In genomic region chr1:46211051-46211450, GRCh38 we compare ENCODE assay signal across 16 cellular contexts. TPM values are rescaled to one million over a fixed set of nuclear protein-coding genes. Genes with fewer than 3 reads are reported as not detected.
DNase-seq lines count a peak whose midpoint lies in the region; ATAC-seq and TF ChIP-seq lines count a peak whose summit lies in the region.
"Had no signal": no experiment of that assay in that cellular context is flagged by ENCODE, and none has a peak within 500 bp of the region (broad histone marks: within the 10 kb centered on the region; RNA-seq: fewer than 3 reads in every experiment).

No MANE protein-coding gene starts in this region.

- no peak overlapping the region for H3K18ac ChIP-seq in mesendoderm (ENCODE audit: low read length)

- no peaks in the 10 kb centered on the region for H3K79me2 ChIP-seq in SK-N-SH (ENCODE audit: insufficient read depth)
- no peaks in the 10 kb centered on the region for H3K79me2 ChIP-seq in mesendoderm (ENCODE audit: control insufficient read depth, insufficient read depth, low read length)

- no peak for TF ChIP-seq EP300 in SK-N-SH (IDR thresholded peaks at IDR 0.05; ENCODE audit: borderline replicate concordance in 1 of 2, low read depth in 1 of 2, low read length in 1 of 2)

- H3K4me3 ChIP-seq in SK-N-SH (ENCODE audit: low read depth in 2 of 2, low read length in 1 of 2) (no peak overlapping the region), HEK293 (ENCODE audit: low read depth, low read length) (no peak overlapping the region), endodermal cell (ENCODE audit: low read length) (no peak overlapping the region), mesendoderm (ENCODE audit: low read length) (no peak overlapping the region)
- H3K4me3 ChIP-seq: BLaER1 treated with 17β-estradiol and CSF1 and Interleukin-3, amounts not matched to agents 10 nM and 100 nM had no signal

- H3K79me1 ChIP-seq in mesendoderm (ENCODE audit: low read length) = no peaks in the 10 kb centered on the region

- no peak overlapping the region for H3K56ac ChIP-seq in mesendoderm (ENCODE audit: low read length)

- no peak for ATAC-seq in SK-N-SH treated with all-trans-retinoic acid at 6 μM for 48 hours
- ATAC-seq in HG02938 (IDR thresholded peaks at IDR 0.05; ENCODE audit: unreplicated experiment) = no peak
- ATAC-seq: HepG2 had no signal

- H4K8ac ChIP-seq in mesendoderm (ENCODE audit: low read depth, low read length) = no peak overlapping the region

- H3K4me2 ChIP-seq in SK-N-SH (no peak overlapping the region), mesendoderm (ENCODE audit: low read length) (no peak overlapping the region)
- H3K4me2 ChIP-seq: BLaER1 treated with 17β-estradiol and CSF1 and Interleukin-3, amounts not matched to agents 10 nM and 100 nM had no signal

- no peaks in the 10 kb centered on the region for H3K9me3 ChIP-seq in SK-N-SH
- no peaks in the 10 kb centered on the region for H3K9me3 ChIP-seq in HEK293 (ENCODE audit: control insufficient read depth, insufficient read depth, low read depth, low read length)
- no peaks in the 10 kb centered on the region for H3K9me3 ChIP-seq in endodermal cell (ENCODE audit: control insufficient read depth, low read length)

- H3K4me3 Mint-ChIP-seq in endodermal cell = no peak overlapping the region
- H3K4me3 Mint-ChIP-seq in activated T-helper 2 cell treated with anti-CD3 and anti-CD28 coated beads, Interferon-gamma antibody, Interleukin-2, Interleukin-4, amounts not matched to agents 10 μg/mL and 5 μg/mL and 100 μg/mL, durations not matched to agents 14 hours and 24 hours and 36 hours (ENCODE audit: low read depth) = no peak overlapping the region
- H3K4me3 Mint-ChIP-seq: CD4-positive, CD25-positive, alpha-beta regulatory T cell; H9 had no signal

- intact Hi-C loops in activated T-helper 2 cell treated with anti-CD3 and anti-CD28 coated beads, Interferon-gamma antibody, Interleukin-2, Interleukin-4, amounts not matched to agents 10 μg/mL and 5 μg/mL and 100 μg/mL, durations not matched to agents 14 hours and 24 hours and 36 hours (cut with micrococcal nuclease) = no loop called here

- H4K20me1 ChIP-seq in SK-N-SH (ENCODE audit: insufficient read depth) = no peaks in the 10 kb centered on the region
- H4K20me1 ChIP-seq: BLaER1 treated with 17β-estradiol and CSF1 and Interleukin-3, amounts not matched to agents 10 nM and 100 nM had no signal

- H3K27me3 Mint-ChIP-seq in endodermal cell (ENCODE audit: insufficient read depth) = no peaks in the 10 kb centered on the region
- peaks cover 1% of the 10 kb centered on the region for H3K27me3 Mint-ChIP-seq in activated T-helper 2 cell treated with anti-CD3 and anti-CD28 coated beads, Interferon-gamma antibody, Interleukin-2, Interleukin-4, amounts not matched to agents 10 μg/mL and 5 μg/mL and 100 μg/mL, durations not matched to agents 14 hours and 24 hours and 36 hours (ENCODE audit: low read depth)

- no peaks in the 10 kb centered on the region for H3K4me1 Mint-ChIP-seq in endodermal cell
- H3K4me1 Mint-ChIP-seq in activated T-helper 2 cell treated with anti-CD3 and anti-CD28 coated beads, Interferon-gamma antibody, Interleukin-2, Interleukin-4, amounts not matched to agents 10 μg/mL and 5 μg/mL and 100 μg/mL, durations not matched to agents 14 hours and 24 hours and 36 hours (ENCODE audit: low read depth) = no peaks in the 10 kb centered on the region
- H3K4me1 Mint-ChIP-seq: H9 had no signal

- no peaks in the 10 kb centered on the region for H3K9me3 Mint-ChIP-seq in endodermal cell
- no peaks in the 10 kb centered on the region for H3K9me3 Mint-ChIP-seq in activated T-helper 2 cell treated with anti-CD3 and anti-CD28 coated beads, Interferon-gamma antibody, Interleukin-2, Interleukin-4, amounts not matched to agents 10 μg/mL and 5 μg/mL and 100 μg/mL, durations not matched to agents 14 hours and 24 hours and 36 hours
- H3K9me3 Mint-ChIP-seq: CD4-positive, CD25-positive, alpha-beta regulatory T cell; H9 had no signal

- H3K23ac ChIP-seq in mesendoderm (ENCODE audit: low read length) = no peak overlapping the region

- no peak overlapping the region for H2BK15ac ChIP-seq in mesendoderm (replicated peaks; ENCODE audit: low read depth)

- TF ChIP-seq CTCF in SK-N-SH (IDR thresholded peaks at IDR 0.05) (0 out of 2 replicates have a peak, but pooled peaks have one; percentile 7), HEK293 (tag by site-specific recombination; IDR thresholded peaks at IDR 0.05) (no peak), endodermal cell (conservative IDR thresholded peaks at IDR 0.05) (peak; percentile 28)

- no peak overlapping the region for H2BK5ac ChIP-seq in mesendoderm (ENCODE audit: low read length)

- H3K4ac ChIP-seq in mesendoderm (ENCODE audit: low read depth, low read length) = no peak overlapping the region

- no peak overlapping the region for H3K27ac ChIP-seq in SK-N-SH (ENCODE audit: low read depth in 2 of 2, low read length in 1 of 2)
- no peak overlapping the region for H3K27ac ChIP-seq in HEK293 (ENCODE audit: extremely low read depth, low read depth, low read length)
- H3K27ac ChIP-seq in endodermal cell (ENCODE audit: low read depth, low read length) = no peak overlapping the region
- no peak overlapping the region for H3K27ac ChIP-seq in mesendoderm (ENCODE audit: low read depth, low read length)
- H3K27ac ChIP-seq: BLaER1 treated with 17β-estradiol and CSF1 and Interleukin-3, amounts not matched to agents 10 nM and 100 nM had no signal

- H3K9ac ChIP-seq in SK-N-SH (no peak overlapping the region), endodermal cell (ENCODE audit: extremely low read depth, low read length, poor library complexity, severe bottlenecking) (no peak overlapping the region), mesendoderm (ENCODE audit: low read length) (no peak overlapping the region)
- H3K9ac ChIP-seq: BLaER1 treated with 17β-estradiol and CSF1 and Interleukin-3, amounts not matched to agents 10 nM and 100 nM had no signal

- no peak for TF ChIP-seq RAD21 in SK-N-SH (IDR thresholded peaks at IDR 0.05; ENCODE audit: low read length)

- H2BK120ac ChIP-seq in mesendoderm (ENCODE audit: low read depth, low read length) = no peak overlapping the region

- WGBS in SK-N-SH (ENCODE audit: low lambda C conversion rate) = 68% methylated on average over 2 of the region's 2 CpGs
- WGBS in endodermal cell (ENCODE audit: insufficient coverage in 1 of 2, insufficient read length in 1 of 2), 2 experiments = 92 to 96% methylated on average over 2 of the region's 2 CpGs
- WGBS in mesendoderm (ENCODE audit: extremely low coverage, insufficient coverage, low lambda C conversion rate) = no CpG with 5 or more reads among the region's 2 CpGs

- no peaks in the 10 kb centered on the region for H3F3A ChIP-seq in SK-N-SH (replicated peaks; ENCODE audit: insufficient read depth)

- CTCF ChIA-PET in SK-N-SH (lab: Yijun Ruan, JAX) = interaction anchor here (2.0 kb wide), 1 partner anchor 13 kb away, joined by 10 read pairs; no protein-coding TSS in a partner anchor
- CTCF ChIA-PET in HEK293 (lab: Yijun Ruan, JAX) = interaction anchor here (1.9 kb wide), 1 partner anchor 12 kb away, joined by 15 read pairs; no protein-coding TSS in a partner anchor

- no peak overlapping the region for H4K5ac ChIP-seq in mesendoderm (ENCODE audit: low read length)

- H2AFZ ChIP-seq in SK-N-SH (ENCODE audit: low read depth) = no peak overlapping the region

- DNase-seq in SK-N-SH (no peak), endodermal cell (no peak), mesendoderm (peak; percentile 56), putamen (ENCODE audit: low spot score) (no peak)
- no peak for DNase-seq in activated T-helper 2 cell treated with anti-CD3 and anti-CD28 coated beads, Interferon-gamma antibody, Interleukin-2, Interleukin-4, amounts not matched to agents 10 μg/mL and 5 μg/mL and 100 μg/mL, durations not matched to agents 14 hours and 24 hours and 36 hours (ENCODE audit: low spot score)
- DNase-seq: 8988T; CD4-positive, CD25-positive, alpha-beta regulatory T cell; DMS53; GOT3; H9 had no signal

- POLR2A ChIA-PET in SK-N-SH (lab: Yijun Ruan, JAX) = no interaction called here
- POLR2A ChIA-PET in HEK293 (lab: Yijun Ruan, JAX) = no interaction called here

- H3K9me2 ChIP-seq in SK-N-SH = no peaks in the 10 kb centered on the region

- H3K27ac Mint-ChIP-seq in endodermal cell = no peak overlapping the region
- no peak overlapping the region for H3K27ac Mint-ChIP-seq in activated T-helper 2 cell treated with anti-CD3 and anti-CD28 coated beads, Interferon-gamma antibody, Interleukin-2, Interleukin-4, amounts not matched to agents 10 μg/mL and 5 μg/mL and 100 μg/mL, durations not matched to agents 14 hours and 24 hours and 36 hours
- H3K27ac Mint-ChIP-seq: CD4-positive, CD25-positive, alpha-beta regulatory T cell; H9 had no signal

- H3K4me1 ChIP-seq in SK-N-SH (ENCODE audit: control insufficient read depth in 1 of 2, insufficient read depth in 2 of 2, low read depth in 1 of 2, low read length in 1 of 2) (no peaks in the 10 kb centered on the region), HEK293 (ENCODE audit: control insufficient read depth, insufficient read depth, low read length) (no peaks in the 10 kb centered on the region), endodermal cell (ENCODE audit: control insufficient read depth, insufficient read depth, low read length) (no peaks in the 10 kb centered on the region), mesendoderm (ENCODE audit: control insufficient read depth, low read depth, low read length) (no peaks in the 10 kb centered on the region)

- no peak overlapping the region for H2AK5ac ChIP-seq in mesendoderm (ENCODE audit: low read length)

- H3K36me3 Mint-ChIP-seq in endodermal cell (ENCODE audit: low read depth) = peaks cover 5% of the 10 kb centered on the region
- H3K36me3 Mint-ChIP-seq in activated T-helper 2 cell treated with anti-CD3 and anti-CD28 coated beads, Interferon-gamma antibody, Interleukin-2, Interleukin-4, amounts not matched to agents 10 μg/mL and 5 μg/mL and 100 μg/mL, durations not matched to agents 14 hours and 24 hours and 36 hours (ENCODE audit: low read depth) = no peaks in the 10 kb centered on the region
- H3K36me3 Mint-ChIP-seq: CD4-positive, CD25-positive, alpha-beta regulatory T cell had no signal

- H3K27me3 ChIP-seq in SK-N-SH (ENCODE audit: insufficient read depth) (no peaks in the 10 kb centered on the region), endodermal cell (ENCODE audit: control insufficient read depth, insufficient read depth, low read length, poor library complexity, severe bottlenecking) (no peaks in the 10 kb centered on the region), mesendoderm (ENCODE audit: insufficient read depth, low read length, poor library complexity) (no peaks in the 10 kb centered on the region)
- H3K27me3 ChIP-seq: BLaER1 treated with 17β-estradiol and CSF1 and Interleukin-3, amounts not matched to agents 10 nM and 100 nM had no signal

- H3K36me3 ChIP-seq in SK-N-SH (replicated peaks in 1 of 2; ENCODE audit: control insufficient read depth in 1 of 2, insufficient read depth in 2 of 2, low read length in 1 of 2) (no peaks in the 10 kb centered on the region), HEK293 (ENCODE audit: control insufficient read depth in 2 of 2, insufficient read depth in 1 of 2, low read length in 2 of 2) (peaks cover 0 to 8% of the 10 kb centered on the region in 2 experiments; a peak in 2 of 3 replicates), endodermal cell (ENCODE audit: control insufficient read depth, insufficient read depth, low read length) (no peaks in the 10 kb centered on the region), mesendoderm (ENCODE audit: control insufficient read depth, insufficient read depth, low read length) (no peaks in the 10 kb centered on the region)
- H3K36me3 ChIP-seq: BLaER1 treated with 17β-estradiol and CSF1 and Interleukin-3, amounts not matched to agents 10 nM and 100 nM had no signal

RNA-seq across cellular contexts. Expression of gene LURAP1, which starts 7.9 kb away (rescaled TPM):
- 4.6 and 5.1 TPM in 2 replicates for polyA plus RNA-seq in SK-N-SH (2012; rRNA removed)
- polyA plus RNA-seq in SK-N-SH (2012; cell fraction: cytosol; rRNA removed) = 2.4 and 2.9 TPM in 2 replicates
- 7.8 and 9.1 TPM in 2 replicates for polyA plus RNA-seq in SK-N-SH (2012; cell fraction: nucleus; rRNA removed)
- total RNA-seq in endodermal cell = 1 to 10 TPM; 3.5 to 6.0 TPM
- 1.6 TPM for polyA plus RNA-seq in endodermal cell (2013, experiment 1 of 2)
- polyA plus RNA-seq in endodermal cell (2013, experiment 2 of 2) = 1.1 TPM
- 1.2 TPM for polyA plus RNA-seq in mesendoderm (2013, experiment 1 of 2)
- polyA plus RNA-seq in mesendoderm (2013, experiment 2 of 2) = 1.1 TPM
- 0.18 TPM in 1 of 2 replicates, not detected in the other for total RNA-seq in activated T-helper 2 cell treated with anti-CD3 and anti-CD28 coated beads, Interferon-gamma antibody, Interleukin-2, Interleukin-4, amounts not matched to agents 10 μg/mL and 5 μg/mL and 100 μg/mL, durations not matched to agents 14 hours and 24 hours and 36 hours
- total RNA-seq: CD4-positive, CD25-positive, alpha-beta regulatory T cell had no signal
- polyA plus RNA-seq: CD4-positive, CD25-positive, alpha-beta regulatory T cell had no signal

RNA-seq across cellular contexts. Expression of gene POMGNT1, which starts 12.8 kb away (rescaled TPM):
- 165 and 198 TPM in 2 replicates for polyA plus RNA-seq in SK-N-SH (2012; rRNA removed)
- polyA plus RNA-seq in SK-N-SH (2012; cell fraction: cytosol; rRNA removed) = 92.0 and 140 TPM in 2 replicates
- polyA plus RNA-seq in SK-N-SH (2012; cell fraction: nucleus; rRNA removed) = 333 and 360 TPM in 2 replicates
- total RNA-seq in endodermal cell = 100 to 1,000 TPM; 101 TPM
- 87.1 TPM for polyA plus RNA-seq in endodermal cell (2013, experiment 1 of 2)
- polyA plus RNA-seq in endodermal cell (2013, experiment 2 of 2) = 75.8 TPM
- polyA plus RNA-seq in mesendoderm (2013, experiment 1 of 2) = 38.0 TPM
- 38.1 TPM for polyA plus RNA-seq in mesendoderm (2013, experiment 2 of 2)
- total RNA-seq in activated T-helper 2 cell treated with anti-CD3 and anti-CD28 coated beads, Interferon-gamma antibody, Interleukin-2, Interleukin-4, amounts not matched to agents 10 μg/mL and 5 μg/mL and 100 μg/mL, durations not matched to agents 14 hours and 24 hours and 36 hours = 67.0 and 67.8 TPM in 2 replicates

RNA-seq across cellular contexts. Expression of gene P3R3URF, which starts 34.8 kb away (rescaled TPM):
- not detected in 2 replicates for polyA plus RNA-seq in SK-N-SH (2012; rRNA removed)
- not detected in 2 replicates for polyA plus RNA-seq in SK-N-SH (2012; cell fraction: cytosol; rRNA removed)
- not detected in 2 replicates for polyA plus RNA-seq in SK-N-SH (2012; cell fraction: nucleus; rRNA removed)
- not detected for total RNA-seq in endodermal cell
- polyA plus RNA-seq in endodermal cell (2013, experiment 1 of 2) = not detected
- not detected for polyA plus RNA-seq in endodermal cell (2013, experiment 2 of 2)
- not detected for polyA plus RNA-seq in mesendoderm (2013, experiment 1 of 2)
- not detected for polyA plus RNA-seq in mesendoderm (2013, experiment 2 of 2)
- total RNA-seq in activated T-helper 2 cell treated with anti-CD3 and anti-CD28 coated beads, Interferon-gamma antibody, Interleukin-2, Interleukin-4, amounts not matched to agents 10 μg/mL and 5 μg/mL and 100 μg/mL, durations not matched to agents 14 hours and 24 hours and 36 hours = not detected in 2 replicates
- total RNA-seq: CD4-positive, CD25-positive, alpha-beta regulatory T cell; G401; H9; HepG2 had no signal
- polyA plus RNA-seq: CD4-positive, CD25-positive, alpha-beta regulatory T cell; HepG2 had no signal

RNA-seq across cellular contexts. Expression of gene TSPAN1, which starts 36.2 kb away (rescaled TPM):
- polyA plus RNA-seq in SK-N-SH (2012; rRNA removed) = 12.2 and 13.9 TPM in 2 replicates
- 9.8 and 13.5 TPM in 2 replicates for polyA plus RNA-seq in SK-N-SH (2012; cell fraction: cytosol; rRNA removed)
- polyA plus RNA-seq in SK-N-SH (2012; cell fraction: nucleus; rRNA removed) = 10.2 and 14.0 TPM in 2 replicates
- not detected for total RNA-seq in endodermal cell
- polyA plus RNA-seq in endodermal cell (2013, experiment 1 of 2) = not detected
- polyA plus RNA-seq in endodermal cell (2013, experiment 2 of 2) = not detected
- polyA plus RNA-seq in mesendoderm (2013, experiment 1 of 2) = not detected
- not detected for polyA plus RNA-seq in mesendoderm (2013, experiment 2 of 2)
- total RNA-seq in activated T-helper 2 cell treated with anti-CD3 and anti-CD28 coated beads, Interferon-gamma antibody, Interleukin-2, Interleukin-4, amounts not matched to agents 10 μg/mL and 5 μg/mL and 100 μg/mL, durations not matched to agents 14 hours and 24 hours and 36 hours = 0.46 TPM in 1 of 2 replicates, not detected in the other
- total RNA-seq: CD4-positive, CD25-positive, alpha-beta regulatory T cell; H9 had no signal
- polyA plus RNA-seq: CD4-positive, CD25-positive, alpha-beta regulatory T cell had no signal

RNA-seq across cellular contexts. Expression of gene RAD54L, which starts 36.5 kb away (rescaled TPM):
- 11.5 and 13.4 TPM in 2 replicates for polyA plus RNA-seq in SK-N-SH (2012; rRNA removed)
- 5.6 and 8.1 TPM in 2 replicates for polyA plus RNA-seq in SK-N-SH (2012; cell fraction: cytosol; rRNA removed)
- polyA plus RNA-seq in SK-N-SH (2012; cell fraction: nucleus; rRNA removed) = 37.1 and 49.5 TPM in 2 replicates
- 10 to 100 TPM; 38.6 to 58.3 TPM for total RNA-seq in endodermal cell
- polyA plus RNA-seq in endodermal cell (2013, experiment 1 of 2) = 31.0 TPM
- 30.3 TPM for polyA plus RNA-seq in endodermal cell (2013, experiment 2 of 2)
- 16.5 TPM for polyA plus RNA-seq in mesendoderm (2013, experiment 1 of 2)
- 17.6 TPM for polyA plus RNA-seq in mesendoderm (2013, experiment 2 of 2)
- 48.0 and 49.0 TPM in 2 replicates for total RNA-seq in activated T-helper 2 cell treated with anti-CD3 and anti-CD28 coated beads, Interferon-gamma antibody, Interleukin-2, Interleukin-4, amounts not matched to agents 10 μg/mL and 5 μg/mL and 100 μg/mL, durations not matched to agents 14 hours and 24 hours and 36 hours

Comparison
In these comparisons a context has a peak if more than half of its experiments do, and no peak if none do; other contexts are left out.
1. Of the 4 proteins assayed by ChIP-seq in both HEK293 and SK-N-SH: peak only in HEK293: none; only in SK-N-SH: CTCF; in both: none; in neither: 3.